Comparison of ENCODE assay signal across 8 cellular contexts in the genomic region with DNA sequence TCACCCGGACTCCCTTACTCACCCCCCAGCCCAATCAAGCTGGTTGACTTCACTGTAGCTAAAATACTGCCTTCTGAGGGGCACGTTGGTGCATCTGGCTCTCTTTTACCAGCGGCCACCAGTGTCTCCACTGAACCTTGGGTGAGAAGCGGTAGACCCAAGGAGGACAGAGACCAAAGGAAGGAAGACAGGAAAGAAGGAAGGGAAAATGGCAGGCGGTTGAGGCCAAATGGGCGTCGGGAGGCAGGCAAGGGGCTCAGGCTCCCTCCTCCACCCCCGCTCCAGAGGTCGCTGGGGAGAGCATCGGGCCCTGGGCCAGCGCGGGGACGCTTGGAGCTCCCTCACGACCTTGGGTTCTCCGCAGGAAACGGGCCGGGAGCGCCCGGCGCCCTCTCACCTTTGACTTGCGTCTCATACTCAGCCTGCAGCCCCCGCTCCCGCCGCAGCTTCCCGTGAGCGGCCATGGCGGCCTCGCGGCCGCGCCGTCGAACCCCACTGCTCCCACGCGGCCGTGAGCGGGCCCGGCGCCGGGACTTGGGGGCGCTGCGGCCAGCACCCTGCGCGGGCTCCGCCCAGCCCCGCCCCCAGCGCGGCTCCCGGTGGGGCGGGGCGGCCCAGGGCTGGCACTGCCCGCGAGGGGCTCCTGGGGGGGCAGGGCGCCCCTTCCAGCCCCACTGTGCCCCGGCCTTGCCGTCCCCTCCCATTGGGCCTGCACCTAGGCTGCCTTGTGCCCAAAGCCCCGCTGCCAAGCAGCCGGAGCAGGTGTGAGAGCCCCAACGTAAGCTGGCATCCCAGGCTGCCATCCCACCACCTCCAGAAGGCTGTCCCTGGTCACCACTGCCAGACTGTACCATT. TPM values are rescaled to one million over a fixed set of nuclear protein-coding genes. Genes with fewer than 3 reads are reported as not detected.
DNase-seq lines count a peak whose midpoint lies in the region; ATAC-seq and TF ChIP-seq lines count a peak whose summit lies in the region.

TSS of gene ARHGAP4 (minus strand) at position 526 of the 855 bp plus-strand sequence. CDS start at position 464, 62 bp downstream.

- peaks cover 0 to 11% of the 10 kb centered on the region in 2 donors for H3K36me3 ChIP-seq in adrenal gland (replicated peaks in 1 of 2)
- no peaks in the 10 kb centered on the region for H3K36me3 ChIP-seq in kidney epithelial cell (ENCODE audit: control insufficient read depth, insufficient read depth, low read length)

- no peaks in the 10 kb centered on the region for H3K9me3 ChIP-seq in adrenal gland (replicated peaks in 1 of 3)

- H3K27ac ChIP-seq in adrenal gland = peak within 1 kb of the TSS; percentile 86 to 98 (median 95)

- TF ChIP-seq POLR2A in adrenal gland (IDR thresholded peaks at IDR 0.05) = no peak

- ATAC-seq in GM18511 (IDR thresholded peaks at IDR 0.05; ENCODE audit: unreplicated experiment) = peak; percentile 18

- H3K4me1 ChIP-seq in adrenal gland (replicated peaks in 1 of 2) = peaks cover 13 to 45% of the 10 kb centered on the region in 2 donors

- intact Hi-C loops in adrenal gland (cut with DNase I) (no loop called here), posterior cingulate gyrus (cut with DNase I) (no loop called here)

- peak; percentile 77 for DNase-seq in OCI-M1 (lab: John Stamatoyannopoulos, UW)
- DNase-seq in adrenal gland = no peak
- DNase-seq in kidney epithelial cell (ENCODE audit: low read depth) = no peak
- DNase-seq in stimulated activated CD4-positive, alpha-beta T cell treated with anti-CD3 and anti-CD28 coated beads, Interleukin-4, amount 100 ng/mL, for 24 hours = peak; percentile 41
- DNase-seq in posterior cingulate gyrus = no peak
- no peak for DNase-seq in GOT3 (lab: John Stamatoyannopoulos, UW)
- no peak for DNase-seq in GM03348 (ENCODE audit: low spot score)

- TF ChIP-seq CTCF in adrenal gland (IDR thresholded peaks at IDR 0.05) (peak in 1 of 6 experiments; percentile 0), kidney epithelial cell (IDR thresholded peaks at IDR 0.05; ENCODE audit: insufficient read depth, low read length, poor library complexity, severe bottlenecking) (no peak)

- WGBS in adrenal gland, 4 donors = 10 to 38% (median 26%) methylated on average over 17 to 56 of the region's 59 CpGs; no CpG with 5 or more reads in 1 of the 4 donors

- H3K4me3 ChIP-seq in adrenal gland (peak within 1 kb of the TSS in 1 of 4 donors; percentile 64), kidney epithelial cell (ENCODE audit: low read depth, low read length) (peak within 1 kb of the TSS; percentile 48)

- H3K27me3 ChIP-seq in adrenal gland (no peaks in the 10 kb centered on the region), kidney epithelial cell (ENCODE audit: control insufficient read depth, insufficient read depth, low read length) (no peaks in the 10 kb centered on the region)

RNA-seq across cellular contexts. Expression of gene ARHGAP4, which starts in this region (rescaled TPM):
- total RNA-seq in adrenal gland (10 to 100 TPM; 22.7 to 67.8 (median 46.0) TPM), kidney epithelial cell (12.7 and 14.0 TPM in 2 replicates)
- 100 to 1,000 TPM in 2 of 3 donors, 1 to 10 TPM in 1; 1.5 to 316 (median 118) TPM for polyA plus RNA-seq in adrenal gland

Comparison
In these comparisons a context has a peak if more than half of its experiments do, and no peak if none do; other contexts are left out.
1. DNase-seq: peak in OCI-M1 (single experiment) and stimulated activated CD4-positive, alpha-beta T cell treated with anti-CD3 and anti-CD28 coated beads, Interleukin-4, amount 100 ng/mL, for 24 hours (single experiment); none in adrenal gland (0 of 7), kidney epithelial cell (single experiment), posterior cingulate gyrus (0 of 10), GOT3 (single experiment) and GM03348 (single experiment).